In genomic region chr2:43426305-43427031, GRCh38 we compare ENCODE assay signal across 8 cellular contexts.
DNase-seq lines count a peak whose midpoint lies in the region; ATAC-seq and TF ChIP-seq lines count a peak whose summit lies in the region.

No MANE protein-coding gene starts in this region.

- H3K4me1 ChIP-seq in adipocyte (ENCODE audit: control insufficient read depth, insufficient read depth, low read length): peaks cover 41% of the 10 kb centered on the region

- no peaks in the 10 kb centered on the region for H3K9me3 ChIP-seq in SU-DHL-6 (ENCODE audit: insufficient read depth, low read length)
- no peaks in the 10 kb centered on the region for H3K9me3 ChIP-seq in adipocyte (ENCODE audit: control insufficient read depth, low read length)

- H3K4me3 ChIP-seq in BJ (ENCODE audit: low read depth, low read length): no peak overlapping the region
- H3K4me3 ChIP-seq in SU-DHL-6 (ENCODE audit: insufficient read depth, low read length, poor library complexity, severe bottlenecking): no peak overlapping the region
- peak overlapping the region; percentile 16 for H3K4me3 ChIP-seq in adipocyte (ENCODE audit: low read length)

- POLR2A ChIA-PET in BJ (lab: Charles Lee): interaction anchor here (0.6 to 1.0 kb wide), 2 partner anchors 185 to 200 kb away, joined by 3 to 5 read pairs; partner anchors contain the start of gene ZFP36L2

- peaks cover 15% of the 10 kb centered on the region for H3F3A ChIP-seq in SU-DHL-6 (ENCODE audit: insufficient read depth)

- no peaks in the 10 kb centered on the region for H3K27me3 ChIP-seq in BJ (ENCODE audit: control insufficient read depth, insufficient read depth, low read length)
- no peaks in the 10 kb centered on the region for H3K27me3 ChIP-seq in SU-DHL-6 (ENCODE audit: low read length)
- H3K27me3 ChIP-seq in adipocyte (replicated peaks; ENCODE audit: control insufficient read depth, insufficient read depth, low read length): no peaks in the 10 kb centered on the region

- peak overlapping the region; percentile 51 for H3K4me2 ChIP-seq in SU-DHL-6 (ENCODE audit: low read depth, low read length, poor library complexity, severe bottlenecking)

- peak overlapping the region; percentile 75 for H3K27ac ChIP-seq in SU-DHL-6 (ENCODE audit: low read depth, low read length)

- H3K79me2 ChIP-seq in SU-DHL-6 (ENCODE audit: insufficient read depth, low read length): no peaks in the 10 kb centered on the region

- no peak for TF ChIP-seq CTCF in BJ (IDR thresholded peaks at IDR 0.05; ENCODE audit: insufficient read depth, low read depth, low read length)
- TF ChIP-seq CTCF in SU-DHL-6 (IDR thresholded peaks at IDR 0.05; ENCODE audit: insufficient read depth, low read length, poor library complexity, severe bottlenecking): no peak

- DNase-seq in BJ (ENCODE audit: low read depth) (peak; percentile 98), adipocyte (ENCODE audit: low read depth) (peak; percentile 94), hippocampal formation (lab: John Stamatoyannopoulos, UW) (peak; percentile 14 to 56), GOT3 (lab: John Stamatoyannopoulos, UW) (no peak)
- DNase-seq in stimulated activated CD4-positive, alpha-beta T cell treated with anti-CD3 and anti-CD28 coated beads, Interleukin-12 subunit alpha, Interleukin-12 subunit beta, amount 100 ng/mL, for 4 hours: peak; percentile 48

- CTCF ChIA-PET in BJ (lab: Yijun Ruan, JAX): no interaction called here

- H2AFZ ChIP-seq in SU-DHL-6 (ENCODE audit: low read depth, low read length, severe bottlenecking): no peak overlapping the region

- H3K36me3 ChIP-seq in BJ (ENCODE audit: control insufficient read depth, insufficient read depth, low read length) (no peaks in the 10 kb centered on the region), SU-DHL-6 (ENCODE audit: low read length) (0 out of 2 replicates have a peak, but pooled peaks cover 3% of the 10 kb centered on the region), adipocyte (ENCODE audit: control insufficient read depth, insufficient read depth, low read length, severe bottlenecking) (no peaks in the 10 kb centered on the region)

- H4K20me1 ChIP-seq in SU-DHL-6 (ENCODE audit: low read depth, low read length): no peaks in the 10 kb centered on the region

- H3K9me2 ChIP-seq in SU-DHL-6 (replicated peaks; ENCODE audit: insufficient read depth, low read length): no peaks in the 10 kb centered on the region

- H3K9ac ChIP-seq in SU-DHL-6 (ENCODE audit: low read length): peak overlapping the region; percentile 34
- H3K9ac ChIP-seq in adipocyte (ENCODE audit: low read length): peak overlapping the region; percentile 76

- ATAC-seq in GM19438 (IDR thresholded peaks at IDR 0.05; ENCODE audit: low read depth, unreplicated experiment) (peak; percentile 88), HG03565 (IDR thresholded peaks at IDR 0.05; ENCODE audit: unreplicated experiment) (peak; percentile 85)
